Comparison of ENCODE assay signal across 13 cellular contexts in the genomic region with DNA sequence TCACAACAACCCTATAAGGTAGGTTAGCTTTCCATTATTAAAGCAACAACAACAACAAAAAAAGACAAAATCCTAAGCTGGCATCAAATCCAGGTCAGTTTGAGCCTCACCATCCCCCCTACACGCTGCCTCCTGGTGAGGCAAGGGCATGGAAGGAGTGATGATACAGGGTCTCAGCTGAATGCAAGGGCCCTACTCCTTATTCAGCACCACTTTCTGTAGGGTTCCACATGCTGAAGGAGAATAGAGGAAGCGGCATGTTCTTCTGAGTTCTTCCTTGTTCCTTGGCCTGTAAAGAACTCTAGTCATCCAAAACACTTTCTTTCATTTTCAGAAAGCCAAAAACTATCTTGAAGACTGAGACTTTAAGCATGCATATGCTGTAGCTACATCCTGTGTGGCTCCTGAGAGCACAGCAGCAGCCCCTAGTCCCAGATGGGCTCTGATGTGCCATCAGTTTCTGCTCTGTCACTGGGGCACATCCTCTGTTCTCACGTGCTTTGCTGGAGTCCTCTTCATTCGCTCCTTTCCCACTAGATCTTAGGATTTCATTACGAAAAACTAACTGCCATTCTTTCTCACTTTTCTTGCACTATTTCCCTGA.
DNase-seq lines count a peak whose midpoint lies in the region; ATAC-seq lines count a peak whose summit lies in the region.
"Had no signal": no experiment of that assay in that cellular context is flagged by ENCODE, and none has a peak within 500 bp of the region (broad histone marks: within the 10 kb centered on the region; RNA-seq: fewer than 3 reads in every experiment).

No MANE protein-coding gene starts in this region.

- no peak overlapping the region for H3K27ac Mint-ChIP-seq in memory B cell
- H3K27ac Mint-ChIP-seq: activated T-helper 17 cell treated with anti-CD3 and anti-CD28 coated beads, Interleukin-2, amount 50 U/mL, for 72 hours; T-helper 17 cell had no signal

- no peak overlapping the region for H3K4me3 Mint-ChIP-seq in memory B cell
- H3K4me3 Mint-ChIP-seq: activated T-helper 17 cell treated with anti-CD3 and anti-CD28 coated beads, Interleukin-2, amount 50 U/mL, for 72 hours; T-helper 17 cell had no signal

- DNase-seq in memory B cell (ENCODE audit: low spot score in 2 of 2): no peak
- DNase-seq in NCI-H446 treated with DMSO at 0.1 percent for 48 hours (lab: John Stamatoyannopoulos, UW): no peak
- DNase-seq in kidney glomerular epithelial cell (lab: John Stamatoyannopoulos, UW): no peak
- no peak for DNase-seq in activated CD8-positive, alpha-beta memory T cell treated with anti-CD3 and anti-CD28 coated beads for 24 hours
- DNase-seq: gastrocnemius medialis, HCEC 1CT, mammary epithelial cell, retina, T-helper 17 cell had no signal

- no peaks in the 10 kb centered on the region for H3K36me3 Mint-ChIP-seq in memory B cell

- ATAC-seq in GM18870 (IDR thresholded peaks at IDR 0.05; ENCODE audit: unreplicated experiment) (peak; percentile 72), GM21526 (IDR thresholded peaks at IDR 0.05; ENCODE audit: low FRiP score, unreplicated experiment) (peak; percentile 64), HG03175 (IDR thresholded peaks at IDR 0.05; ENCODE audit: unreplicated experiment) (peak; percentile 87), memory B cell (ENCODE audit: low read depth) (peak; percentile 22)
- ATAC-seq: activated T-helper 17 cell treated with anti-CD3 and anti-CD28 coated beads, Interleukin-2, amount 50 U/mL, for 72 hours; gastrocnemius medialis; T-helper 17 cell had no signal

- no peaks in the 10 kb centered on the region for H3K9me3 Mint-ChIP-seq in memory B cell
- H3K9me3 Mint-ChIP-seq: activated T-helper 17 cell treated with anti-CD3 and anti-CD28 coated beads, Interleukin-2, amount 50 U/mL, for 72 hours had no signal

- peaks cover 33% of the 10 kb centered on the region for H3K27me3 Mint-ChIP-seq in memory B cell

- peaks cover 5% of the 10 kb centered on the region for H3K4me1 Mint-ChIP-seq in memory B cell

Comparison
In these comparisons a context has a peak if more than half of its experiments do, and no peak if none do; other contexts are left out.
1. ATAC-seq: peak in every context shown above with its lines; median percentile 87 in HG03175; 72 in GM18870; 64 in GM21526; 22 in memory B cell.